Comparison of ENCODE assay signal across 1 cellular context in genomic region chr4:153567627-153568026, GRCh38.
TF ChIP-seq lines count a peak whose summit lies in the region.

No MANE protein-coding gene starts in this region.

TF ChIP-seq in HepG2, 621 proteins besides CTCF, POLR2A, EP300 and RAD21:
- TF ChIP-seq ZNF460 (CRISPR knock-in tag; IDR thresholded peaks at IDR 0.05; ENCODE audit: borderline replicate concordance) = peak; percentile 45; the same call in 1 of the 2 replicates
- peak; percentile 61 for TF ChIP-seq FOSL2 (CRISPR knock-in tag; IDR thresholded peaks at IDR 0.05)
- TF ChIP-seq RARA (CRISPR knock-in tag; IDR thresholded peaks at IDR 0.05) = peak; percentile 30; the same call in 1 of the 2 replicates
